ENCODE assay signal across 17 cellular contexts in genomic region chr7:101973130-101973529, GRCh38.
"Had no signal": no experiment of that assay in that cellular context is flagged by ENCODE, and none has a peak within 500 bp of the region (broad histone marks: within the 10 kb centered on the region; RNA-seq: fewer than 3 reads in every experiment).

No MANE protein-coding gene starts in this region.

- DNase-seq: activated CD4-positive, alpha-beta memory T cell treated with anti-CD3 and anti-CD28 coated beads, Interleukin-2, amount 10 ng/mL, durations not matched to agents 7 days and 5 days; activated CD4-positive, alpha-beta T cell treated with anti-CD3 and anti-CD28 coated beads for 4 hours; activated effector memory CD4-positive, alpha-beta T cell treated with anti-CD3 and anti-CD28 coated beads, Interleukin-2, amount 50 U/mL, for 16 hours; activated T-cell treated with anti-CD3 and anti-CD28 coated beads, Interleukin-2, amount 50 U/mL, for 4 hours; adrenal gland; central memory CD4-positive, alpha-beta T cell; glutamatergic neuron; kidney glomerular epithelial cell; occipital lobe; stimulated activated naive CD4-positive, alpha-beta T cell; T-helper 17 cell; tibial artery had no signal

- H3K9me3 ChIP-seq: adrenal gland, prostate gland, tibial artery had no signal

- H3K9me3 Mint-ChIP-seq: activated CD4-positive, alpha-beta memory T cell treated with anti-CD3 and anti-CD28 coated beads, Interleukin-2, amount 10 ng/mL, durations not matched to agents 7 days and 5 days; activated naive CD4-positive, alpha-beta T cell treated with anti-CD3 and anti-CD28 coated beads, Interleukin-2, amount 50 U/mL, for 24 hours; natural killer cell treated with Interleukin-12 subunit alpha and Interleukin-12 subunit beta and Interleukin-15 and Interleukin-18, amount 100 ng/mL, for 72 hours had no signal

- H3K36me3 ChIP-seq: adrenal gland, prostate gland, tibial artery had no signal

- H3K4me3 ChIP-seq: adrenal gland, coronary artery, prostate gland, tibial artery had no signal

- H3K4me3 Mint-ChIP-seq: activated CD4-positive, alpha-beta memory T cell treated with anti-CD3 and anti-CD28 coated beads, Interleukin-2, amount 10 ng/mL, durations not matched to agents 7 days and 5 days; activated naive CD4-positive, alpha-beta T cell treated with anti-CD3 and anti-CD28 coated beads, Interleukin-2, amount 50 U/mL, for 24 hours; activated T-cell treated with anti-CD3 and anti-CD28 coated beads, Interleukin-2, amount 50 U/mL, for 4 hours; natural killer cell treated with Interleukin-12 subunit alpha and Interleukin-12 subunit beta and Interleukin-15 and Interleukin-18, amount 100 ng/mL, for 72 hours; T-helper 17 cell had no signal

- H3K4me1 ChIP-seq: adrenal gland, prostate gland, tibial artery had no signal

- H3K27ac ChIP-seq: adrenal gland, coronary artery, prostate gland, tibial artery had no signal

- H3K36me3 Mint-ChIP-seq: natural killer cell treated with Interleukin-12 subunit alpha and Interleukin-12 subunit beta and Interleukin-15 and Interleukin-18, amount 100 ng/mL, for 72 hours had no signal

- ATAC-seq: activated T-cell treated with anti-CD3 and anti-CD28 coated beads, Interleukin-2, amount 50 U/mL, for 4 hours; esophagus mucosa; natural killer cell treated with Interleukin-12 subunit alpha and Interleukin-12 subunit beta and Interleukin-15 and Interleukin-18, amount 100 ng/mL, for 72 hours; T-helper 17 cell had no signal

- H3K27me3 ChIP-seq: adrenal gland, tibial artery had no signal

- H3K4me1 Mint-ChIP-seq: activated CD4-positive, alpha-beta memory T cell treated with anti-CD3 and anti-CD28 coated beads, Interleukin-2, amount 10 ng/mL, durations not matched to agents 7 days and 5 days; activated naive CD4-positive, alpha-beta T cell treated with anti-CD3 and anti-CD28 coated beads, Interleukin-2, amount 50 U/mL, for 24 hours had no signal

- H3K27ac Mint-ChIP-seq: activated CD4-positive, alpha-beta memory T cell treated with anti-CD3 and anti-CD28 coated beads, Interleukin-2, amount 10 ng/mL, durations not matched to agents 7 days and 5 days; activated naive CD4-positive, alpha-beta T cell treated with anti-CD3 and anti-CD28 coated beads, Interleukin-2, amount 50 U/mL, for 24 hours; natural killer cell treated with Interleukin-12 subunit alpha and Interleukin-12 subunit beta and Interleukin-15 and Interleukin-18, amount 100 ng/mL, for 72 hours; T-helper 17 cell had no signal

- H3K27me3 Mint-ChIP-seq: activated CD4-positive, alpha-beta memory T cell treated with anti-CD3 and anti-CD28 coated beads, Interleukin-2, amount 10 ng/mL, durations not matched to agents 7 days and 5 days; activated naive CD4-positive, alpha-beta T cell treated with anti-CD3 and anti-CD28 coated beads, Interleukin-2, amount 50 U/mL, for 24 hours; natural killer cell treated with Interleukin-12 subunit alpha and Interleukin-12 subunit beta and Interleukin-15 and Interleukin-18, amount 100 ng/mL, for 72 hours; T-helper 17 cell had no signal
